ENCODE assay signal across 23 cellular contexts in genomic region chr3:30142946-30143345, GRCh38.
A peak's percentile ranks its signal among the peaks of the same experiment; 100 is the strongest.
DNase-seq lines count a peak whose midpoint lies in the region; ATAC-seq, FAIRE-seq and TF ChIP-seq lines count a peak whose summit lies in the region.
"Had no signal": no experiment of that assay in that cellular context is flagged by ENCODE, and none has a peak within 500 bp of the region (broad histone marks: within the 10 kb centered on the region; RNA-seq: fewer than 3 reads in every experiment).

No MANE protein-coding gene starts in this region.

- TF ChIP-seq RAD21 in HepG2 (CRISPR knock-in tag; IDR thresholded peaks at IDR 0.05): no peak

- intact Hi-C loops in HepG2 (cut with micrococcal nuclease; ENCODE audit: unreplicated experiment) (no loop called here), right lobe of liver (cut with DNase I) (no loop called here)

- in situ Hi-C loops in HepG2 (cut with HindIII; ENCODE audit: extremely low pct_ligation_motif_present, low pct_unique_long_range_greater_than_20kb): no loop called here

- TF ChIP-seq EP300 in HepG2 (IDR thresholded peaks at IDR 0.05; ENCODE audit: low read depth in 2 of 2, low read length in 2 of 2) (no peak), HepG2 (CRISPR knock-in tag; IDR thresholded peaks at IDR 0.05; ENCODE audit: borderline replicate concordance) (no peak)

- BruUV-seq in HepG2 (replicated peaks; lab: Mats Ljungman, UMichigan): no TSS peak

- no peak for FAIRE-seq in HepG2 (lab: Jason Lieb, UNC)
- FAIRE-seq: A204.1, GM12891, GM18507 had no signal

- no peaks in the 10 kb centered on the region for H4K20me1 ChIP-seq in HepG2 (ENCODE audit: insufficient read depth, low read length)
- H4K20me1 ChIP-seq: BLaER1 had no signal

- POLR2A ChIA-PET in HepG2 (lab: Yijun Ruan, JAX): no interaction called here

- no peak for TF ChIP-seq CTCF in HepG2 (CRISPR knock-in tag; IDR thresholded peaks at IDR 0.05)
- no peak for TF ChIP-seq CTCF in right lobe of liver (IDR thresholded peaks at IDR 0.05)
- TF ChIP-seq CTCF in fibroblast of pulmonary artery (IDR thresholded peaks at IDR 0.05; ENCODE audit: low read length, missing control alignments): no peak

- H3K4me2 ChIP-seq in HepG2 (ENCODE audit: low read depth, low read length): no peak overlapping the region
- H3K4me2 ChIP-seq: BLaER1, GM23338 had no signal

- no peak overlapping the region for H2AFZ ChIP-seq in HepG2 (ENCODE audit: low read length)
- H2AFZ ChIP-seq: GM23338 had no signal

- TF ChIP-seq POLR2A in HepG2 (IDR thresholded peaks at IDR 0.05; ENCODE audit: insufficient read depth in 1 of 2, low read depth in 2 of 2, low read length in 2 of 2) (no peak), right lobe of liver (IDR thresholded peaks at IDR 0.05) (no peak)

- H3K36me3 ChIP-seq in HepG2 (replicated peaks in 1 of 2; ENCODE audit: control insufficient read depth in 1 of 2, insufficient read depth in 2 of 2, low read length in 2 of 2): no peaks in the 10 kb centered on the region
- H3K36me3 ChIP-seq in right lobe of liver: no peaks in the 10 kb centered on the region
- H3K36me3 ChIP-seq: BLaER1 had no signal

- CTCF ChIA-PET in HepG2 (lab: Yijun Ruan, JAX; ENCODE audit: low intra/inter-chr PET ratio, low total read pairs): no interaction called here

- H3K9ac ChIP-seq in HepG2 (ENCODE audit: insufficient read depth, low read depth, low read length): no peak overlapping the region
- H3K9ac ChIP-seq: BLaER1 had no signal

- H3K27me3 ChIP-seq in HepG2 (ENCODE audit: control insufficient read depth in 1 of 2, insufficient read depth in 2 of 2, low read length in 2 of 2): no peaks in the 10 kb centered on the region
- H3K27me3 ChIP-seq in right lobe of liver: no peaks in the 10 kb centered on the region
- H3K27me3 ChIP-seq: BLaER1 had no signal

- ATAC-seq in HepG2 (peak; percentile 73), right lobe of liver (no peak)
- ATAC-seq: CD8-positive, alpha-beta T cell; GM23338; HCT116 had no signal

- H3K9me3 ChIP-seq in HepG2 (ENCODE audit: low read length): no peaks in the 10 kb centered on the region
- H3K9me3 ChIP-seq in right lobe of liver: no peaks in the 10 kb centered on the region
- H3K9me3 ChIP-seq: BLaER1, Caco-2 had no signal

- no peaks in the 10 kb centered on the region for H3K79me2 ChIP-seq in HepG2 (ENCODE audit: insufficient read depth, low read length)

- no peak overlapping the region for H3K27ac ChIP-seq in HepG2 (ENCODE audit: extremely low read length, insufficient read depth, low read length)
- no peak overlapping the region for H3K27ac ChIP-seq in right lobe of liver
- H3K27ac ChIP-seq: 22Rv1, BLaER1, C4-2B had no signal

- peak; percentile 2 for DNase-seq in DMS53 (lab: John Stamatoyannopoulos, UW)
- no peak for DNase-seq in DMS53 treated with DMSO at 0.1 percent for 48 hours (lab: John Stamatoyannopoulos, UW; ENCODE audit: unreplicated experiment)
- peak; percentile 19 for DNase-seq in HepG2 (ENCODE audit: low spot score)
- DNase-seq in right lobe of liver: no peak
- DNase-seq in fibroblast of pulmonary artery (ENCODE audit: low read depth): peak; percentile 67
- DNase-seq in activated T-cell treated with anti-CD3 and anti-CD28 coated beads, Interleukin-2, amount 50 U/mL, for 1 hour: no peak
- no peak for DNase-seq in hypothalamus (lab: John Stamatoyannopoulos, UW)
- DNase-seq in NCI-H345 (lab: John Stamatoyannopoulos, UW): no peak
- DNase-seq: Caco-2; CD4-positive, CD25-positive, alpha-beta regulatory T cell; CD8-positive, alpha-beta T cell; DMS153; DMS79 treated with DMSO at 0.1 percent for 48 hours; GF-D8; H9 had no signal

- H3K4me1 ChIP-seq in HepG2 (ENCODE audit: insufficient read depth, low read length) (peaks cover 35% of the 10 kb centered on the region), right lobe of liver (no peaks in the 10 kb centered on the region)

- H3K4me3 ChIP-seq in HepG2 (replicated peaks in 1 of 3; ENCODE audit: insufficient read depth in 1 of 3, low read depth in 2 of 3, low read length in 3 of 3) (no peak overlapping the region), right lobe of liver (no peak overlapping the region), fibroblast of pulmonary artery (replicated peaks; ENCODE audit: low read depth, low read length) (no peak overlapping the region)
- H3K4me3 ChIP-seq: BLaER1, GM23338 had no signal

TF ChIP-seq in HepG2, 621 proteins besides CTCF, POLR2A, EP300 and RAD21:
- TF ChIP-seq RBM22 (optimal IDR thresholded peaks at IDR 0.05; ENCODE audit: low read length): no peak
- TF ChIP-seq ZNF737 (CRISPR knock-in tag; IDR thresholded peaks at IDR 0.05; ENCODE audit: borderline replicate concordance): no peak
- 0 out of 2 replicates have a peak, but pooled peaks have one; percentile 11 for TF ChIP-seq FOXA3 (CRISPR knock-in tag; IDR thresholded peaks at IDR 0.05)
- TF ChIP-seq SAP130 (CRISPR knock-in tag; IDR thresholded peaks at IDR 0.05; ENCODE audit: low read depth): no peak
- no peak for TF ChIP-seq ZNF251 (CRISPR knock-in tag; IDR thresholded peaks at IDR 0.05)
- TF ChIP-seq TSC22D2 (CRISPR knock-in tag; IDR thresholded peaks at IDR 0.05; ENCODE audit: borderline replicate concordance): no peak
- TF ChIP-seq THAP7 (CRISPR knock-in tag; IDR thresholded peaks at IDR 0.05): no peak
- TF ChIP-seq XBP1 (CRISPR knock-in tag; IDR thresholded peaks at IDR 0.05): no peak
- 0 out of 2 replicates have a peak, but pooled peaks have one; percentile 18 for TF ChIP-seq AHDC1 (CRISPR knock-in tag; IDR thresholded peaks at IDR 0.05; ENCODE audit: borderline replicate concordance)
- no peak for TF ChIP-seq MED13 (CRISPR knock-in tag; IDR thresholded peaks at IDR 0.05)
- no peak for TF ChIP-seq CENPBD1 (CRISPR knock-in tag; IDR thresholded peaks at IDR 0.05; ENCODE audit: borderline replicate concordance, low read depth)
- no peak for TF ChIP-seq ZNF484 (CRISPR knock-in tag; IDR thresholded peaks at IDR 0.05; ENCODE audit: borderline replicate concordance, low read depth)
- peak; percentile 28; the same call in 1 of the 2 replicates for TF ChIP-seq HNF4A (CRISPR knock-in tag; IDR thresholded peaks at IDR 0.05)
- 0 out of 2 replicates have a peak, but pooled peaks have one; percentile 23 for TF ChIP-seq GATAD2A (CRISPR knock-in tag; IDR thresholded peaks at IDR 0.05)
- peak; percentile 47 for TF ChIP-seq CEBPG (CRISPR knock-in tag; IDR thresholded peaks at IDR 0.05)
- TF ChIP-seq ETV5 (CRISPR knock-in tag; IDR thresholded peaks at IDR 0.05; ENCODE audit: borderline replicate concordance): peak; percentile 30; the same call in 1 of the 2 replicates
- TF ChIP-seq RARA (CRISPR knock-in tag; IDR thresholded peaks at IDR 0.05): no peak
- no peak for TF ChIP-seq FOXA1 (IDR thresholded peaks at IDR 0.05)
- TF ChIP-seq FOXA1 (CRISPR knock-in tag; IDR thresholded peaks at IDR 0.05): 0 out of 2 replicates have a peak, but pooled peaks have one; percentile 33

Comparison
In these comparisons a context has a peak if more than half of its experiments do, and no peak if none do; other contexts are left out.
1. DNase-seq: peak in DMS53 (single experiment), HepG2 (single experiment) and fibroblast of pulmonary artery (single experiment); none in DMS53 treated with DMSO at 0.1 percent for 48 hours (single experiment), right lobe of liver (0 of 3), activated T-cell treated with anti-CD3 and anti-CD28 coated beads, Interleukin-2, amount 50 U/mL, for 1 hour (single experiment), hypothalamus (0 of 51) and NCI-H345 (single experiment).